Comparison of ENCODE assay signal across 8 cellular contexts in the genomic region with DNA sequence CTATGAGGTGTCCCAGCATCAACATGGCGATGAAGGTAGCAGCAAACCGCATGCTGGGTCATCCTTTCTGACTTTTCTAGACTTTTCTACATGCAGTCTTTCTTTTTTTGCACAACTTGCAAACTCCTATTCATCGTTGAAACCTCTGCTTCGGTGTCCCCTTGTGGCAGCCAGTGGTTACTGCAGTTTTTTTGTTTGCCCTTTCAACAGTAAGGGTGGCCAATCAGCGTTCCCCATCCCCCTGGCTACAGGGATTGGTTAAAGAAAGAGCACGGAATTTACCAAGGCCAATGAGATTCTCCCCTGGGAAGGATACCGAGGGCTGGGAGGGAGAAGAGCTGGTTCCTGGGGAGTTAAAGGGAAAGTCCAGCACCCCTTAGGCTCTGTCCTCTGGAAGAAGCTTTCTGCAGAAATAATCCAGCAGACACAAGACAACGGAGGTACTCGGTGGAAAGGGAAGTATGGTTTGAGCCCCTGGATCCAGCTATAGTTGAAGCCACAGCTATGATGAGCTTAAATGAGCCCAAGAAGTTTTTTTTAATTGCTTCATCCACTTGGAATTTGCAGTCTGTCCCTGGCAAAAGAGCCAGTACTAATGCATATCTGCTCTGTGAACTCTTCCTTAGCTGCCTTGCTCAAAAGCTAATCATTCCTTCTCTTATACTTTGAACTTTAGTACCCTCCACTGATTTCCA.
A peak's percentile ranks its signal among the peaks of the same experiment; 100 is the strongest.
DNase-seq lines count a peak whose midpoint lies in the region; ATAC-seq lines count a peak whose summit lies in the region.

No MANE protein-coding gene starts in this region.

- ATAC-seq in GM19035 (IDR thresholded peaks at IDR 0.05; ENCODE audit: unreplicated experiment), result peak; percentile 75
- ATAC-seq in HG03460 (IDR thresholded peaks at IDR 0.05; ENCODE audit: unreplicated experiment), result peak; percentile 76

- DNase-seq in Ammon's horn (ENCODE audit: low spot score) (peak; percentile 98), NCI-H524 (lab: John Stamatoyannopoulos, UW) (peak; percentile 97 to 99), dedifferentiated amniotic fluid mesenchymal stem cell (ENCODE audit: extremely low spot score) (peak; percentile 98), left kidney (ENCODE audit: low read depth, low spot score) (peak; percentile 98)
- peak; percentile 84 to 86 for DNase-seq in activated CD4-positive, alpha-beta T cell treated with anti-CD3 and anti-CD28 coated beads for 4 hours
- peak; percentile 81 for DNase-seq in stimulated activated CD4-positive, alpha-beta T cell treated with anti-CD3 and anti-CD28 coated beads, Interleukin-2, amount 100 ng/mL, for 4 hours (ENCODE audit: low read depth)

Comparison
In these comparisons a context has a peak if more than half of its experiments do, and no peak if none do; other contexts are left out.
1. Peak in every context shown above with its lines: DNase-seq and ATAC-seq.